In the genomic region with DNA sequence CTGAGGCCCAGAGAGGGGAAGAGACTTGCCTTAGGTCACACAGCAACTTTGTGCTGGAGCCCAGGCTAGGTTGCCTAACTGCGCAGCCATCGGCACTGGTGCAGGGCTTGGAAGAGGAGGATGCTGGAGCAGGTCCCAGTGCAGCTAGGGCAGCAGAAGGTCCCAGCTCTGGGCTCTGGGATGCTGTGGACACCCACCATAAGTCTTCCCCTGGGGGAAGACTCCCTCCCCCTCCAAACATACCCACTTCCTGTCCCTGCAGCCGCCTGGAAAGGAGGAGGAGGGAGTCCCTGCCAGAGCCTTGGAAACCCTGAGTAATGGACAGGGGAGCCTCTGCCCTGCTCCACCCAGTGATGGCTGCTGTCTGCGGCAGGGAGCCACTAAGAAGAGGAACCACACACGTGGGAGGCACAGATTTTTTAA, we compare ENCODE assay signal across 8 cellular contexts.
A peak's percentile ranks its signal among the peaks of the same experiment; 100 is the strongest.
DNase-seq lines count a peak whose midpoint lies in the region; ATAC-seq and TF ChIP-seq lines count a peak whose summit lies in the region.

No MANE protein-coding gene starts in this region.

- peaks cover 31% of the 10 kb centered on the region for H3K27me3 ChIP-seq in mesendoderm (ENCODE audit: insufficient read depth, low read length, poor library complexity)
- H3K27me3 ChIP-seq in transverse colon: peaks cover 21% of the 10 kb centered on the region
- H3K27me3 ChIP-seq in trophoblast cell (ENCODE audit: insufficient read depth, low read length): peaks cover 43% of the 10 kb centered on the region

- peaks cover 17% of the 10 kb centered on the region for H3K4me1 Mint-ChIP-seq in activated naive CD8-positive, alpha-beta T cell treated with anti-CD3 and anti-CD28 coated beads, Interleukin-2, amount 50 U/mL, for 24 hours

- H2BK12ac ChIP-seq in trophoblast cell (ENCODE audit: low read length): no peak overlapping the region

- H3K56ac ChIP-seq in mesendoderm (ENCODE audit: low read length): no peak overlapping the region

- H2BK120ac ChIP-seq in mesendoderm (ENCODE audit: low read depth, low read length): no peak overlapping the region
- H2BK120ac ChIP-seq in trophoblast cell (ENCODE audit: insufficient read depth, low read length, poor library complexity): no peak overlapping the region

- no peak overlapping the region for H2AK5ac ChIP-seq in mesendoderm (ENCODE audit: low read length)
- no peak overlapping the region for H2AK5ac ChIP-seq in trophoblast cell (ENCODE audit: low read length)

- no CpG with 5 or more reads among the region's 5 CpGs for WGBS in mesendoderm (ENCODE audit: extremely low coverage, insufficient coverage, low lambda C conversion rate)
- WGBS in transverse colon (ENCODE audit: low coverage in 1 of 2), 2 donors: 0 to 9% methylated on average over 2 to 5 of the region's 5 CpGs
- WGBS in trophoblast cell (ENCODE audit: extremely low coverage, insufficient coverage, insufficient read length): no CpG with 5 or more reads among the region's 5 CpGs

- ATAC-seq in activated naive CD8-positive, alpha-beta T cell treated with anti-CD3 and anti-CD28 coated beads, Interleukin-2, amount 50 U/mL, for 24 hours: peak; percentile 91
- ATAC-seq in GM18858 (IDR thresholded peaks at IDR 0.05; ENCODE audit: unreplicated experiment): no peak
- no peak for ATAC-seq in GM18520 (IDR thresholded peaks at IDR 0.05; ENCODE audit: unreplicated experiment)

- in situ Hi-C loops in transverse colon (cut with MboI; ENCODE audit: low pct_ligation_motif_present in 1 of 4, low pct_unique_long_range_greater_than_20kb in 1 of 4, low sequenced_read_pairs in 3 of 4): loop anchor here in 2 of 4 donors (10.0 kb wide), 1 partner anchor 166 kb away; no protein-coding TSS in a partner anchor

- no peaks in the 10 kb centered on the region for H3K9me3 Mint-ChIP-seq in activated naive CD8-positive, alpha-beta T cell treated with anti-CD3 and anti-CD28 coated beads, Interleukin-2, amount 50 U/mL, for 24 hours

- H4K12ac ChIP-seq in trophoblast cell (ENCODE audit: low read depth, low read length): no peak overlapping the region

- intact Hi-C loops in transverse colon (cut with DNase I; ENCODE audit: low total_unique reads): loop anchor here (5.0 kb wide), 1 partner anchor 73 kb away; no protein-coding TSS in a partner anchor

- H3K4me2 ChIP-seq in mesendoderm (ENCODE audit: low read length) (no peak overlapping the region), trophoblast cell (ENCODE audit: low read length) (no peak overlapping the region)

- H3K36me3 ChIP-seq in mesendoderm (ENCODE audit: control insufficient read depth, insufficient read depth, low read length) (no peaks in the 10 kb centered on the region), transverse colon (no peaks in the 10 kb centered on the region), trophoblast cell (ENCODE audit: control insufficient read depth in 1 of 2, insufficient read depth in 2 of 2, low read length in 2 of 2) (no peaks in the 10 kb centered on the region)

- H3K27ac Mint-ChIP-seq in activated naive CD8-positive, alpha-beta T cell treated with anti-CD3 and anti-CD28 coated beads, Interleukin-2, amount 50 U/mL, for 24 hours: no peak overlapping the region

- H2BK15ac ChIP-seq in mesendoderm (replicated peaks; ENCODE audit: low read depth): no peak overlapping the region

- no peaks in the 10 kb centered on the region for H3K79me1 ChIP-seq in mesendoderm (ENCODE audit: low read length)
- H3K79me1 ChIP-seq in trophoblast cell (ENCODE audit: low read length): no peaks in the 10 kb centered on the region

- H2BK5ac ChIP-seq in mesendoderm (ENCODE audit: low read length) (no peak overlapping the region), trophoblast cell (ENCODE audit: low read depth, low read length, poor library complexity) (no peak overlapping the region)

- no peak overlapping the region for H3K4ac ChIP-seq in mesendoderm (ENCODE audit: low read depth, low read length)
- H3K4ac ChIP-seq in trophoblast cell (ENCODE audit: low read depth, low read length): no peak overlapping the region

- no peak overlapping the region for H4K5ac ChIP-seq in mesendoderm (ENCODE audit: low read length)

- no peak overlapping the region for H3K27ac ChIP-seq in mesendoderm (ENCODE audit: low read depth, low read length)
- H3K27ac ChIP-seq in transverse colon: peak overlapping the region; percentile 75 to 85 (median 82)
- no peak overlapping the region for H3K27ac ChIP-seq in trophoblast cell (ENCODE audit: low read depth, low read length)

- H3K23ac ChIP-seq in mesendoderm (ENCODE audit: low read length) (no peak overlapping the region), trophoblast cell (ENCODE audit: low read length) (no peak overlapping the region)

- H2AFZ ChIP-seq in trophoblast cell (ENCODE audit: insufficient read depth, low read length, poor library complexity): no peak overlapping the region

- H4K91ac ChIP-seq in trophoblast cell (ENCODE audit: low read depth, low read length): no peak overlapping the region

- H4K8ac ChIP-seq in mesendoderm (ENCODE audit: low read depth, low read length): no peak overlapping the region
- H4K8ac ChIP-seq in trophoblast cell (ENCODE audit: low read depth, low read length): no peak overlapping the region

- peak; percentile 27 for DNase-seq in AG09309 (ENCODE audit: low read depth)
- peak; percentile 16 for DNase-seq in HT1080 (ENCODE audit: low read depth)
- DNase-seq in activated naive CD8-positive, alpha-beta T cell treated with anti-CD3 and anti-CD28 coated beads, Interleukin-2, amount 50 U/mL, for 24 hours: peak; percentile 67
- DNase-seq in mesendoderm: peak; percentile 66
- peak; percentile 35 for DNase-seq in transverse colon
- DNase-seq in trophoblast cell: no peak

- H3K4me1 ChIP-seq in mesendoderm (ENCODE audit: control insufficient read depth, low read depth, low read length): peaks cover 2% of the 10 kb centered on the region
- peaks cover 13 to 44% (median 29%) of the 10 kb centered on the region in 4 donors for H3K4me1 ChIP-seq in transverse colon
- peaks cover 7% of the 10 kb centered on the region in 2 experiments for H3K4me1 ChIP-seq in trophoblast cell (ENCODE audit: control insufficient read depth in 1 of 2, insufficient read depth in 2 of 2, low read length in 2 of 2)

- H3K14ac ChIP-seq in trophoblast cell (ENCODE audit: low read length): no peak overlapping the region

- TF ChIP-seq CTCF in AG09309 (IDR thresholded peaks at IDR 0.05; ENCODE audit: control insufficient read depth, insufficient read depth, low read depth, low read length, missing control alignments) (no peak), transverse colon (IDR thresholded peaks at IDR 0.05) (no peak)

- H3K4me3 ChIP-seq in AG09309 (ENCODE audit: control insufficient read depth, low read depth, low read length) (no peak overlapping the region; the same call in 1 of the 2 replicates), mesendoderm (ENCODE audit: low read length) (no peak overlapping the region), transverse colon (no peak overlapping the region), trophoblast cell (ENCODE audit: low read depth, low read length) (no peak overlapping the region)

- no peak for TF ChIP-seq EP300 in transverse colon (IDR thresholded peaks at IDR 0.05; ENCODE audit: low read depth)

- H3K4me3 Mint-ChIP-seq in activated naive CD8-positive, alpha-beta T cell treated with anti-CD3 and anti-CD28 coated beads, Interleukin-2, amount 50 U/mL, for 24 hours: peak overlapping the region; percentile 61

- H3K18ac ChIP-seq in mesendoderm (ENCODE audit: low read length) (no peak overlapping the region), trophoblast cell (ENCODE audit: low read length) (no peak overlapping the region)

- H3K9ac ChIP-seq in mesendoderm (ENCODE audit: low read length): no peak overlapping the region
- H3K9ac ChIP-seq in trophoblast cell (ENCODE audit: low read length): no peak overlapping the region

- H3K79me2 ChIP-seq in mesendoderm (ENCODE audit: control insufficient read depth, insufficient read depth, low read length) (no peaks in the 10 kb centered on the region), trophoblast cell (ENCODE audit: control insufficient read depth, insufficient read depth, low read length, poor library complexity) (no peaks in the 10 kb centered on the region)

- no peaks in the 10 kb centered on the region for H3K36me3 Mint-ChIP-seq in activated naive CD8-positive, alpha-beta T cell treated with anti-CD3 and anti-CD28 coated beads, Interleukin-2, amount 50 U/mL, for 24 hours (ENCODE audit: low read depth)

- H3K9me3 ChIP-seq in transverse colon (no peaks in the 10 kb centered on the region), trophoblast cell (ENCODE audit: insufficient read depth, low read depth, low read length) (peaks cover 2% of the 10 kb centered on the region)

- H3K27me3 Mint-ChIP-seq in activated naive CD8-positive, alpha-beta T cell treated with anti-CD3 and anti-CD28 coated beads, Interleukin-2, amount 50 U/mL, for 24 hours: peaks cover 33% of the 10 kb centered on the region

- no peak for TF ChIP-seq POLR2A in transverse colon (IDR thresholded peaks at IDR 0.05)

Comparison
In these comparisons a context has a peak if more than half of its experiments do, and no peak if none do; other contexts are left out.
1. DNase-seq: peak in AG09309 (single experiment), HT1080 (single experiment), activated naive CD8-positive, alpha-beta T cell treated with anti-CD3 and anti-CD28 coated beads, Interleukin-2, amount 50 U/mL, for 24 hours (single experiment), mesendoderm (single experiment) and transverse colon (single experiment); none in trophoblast cell (0 of 2).
2. H3K27ac ChIP-seq: peak in transverse colon (4 of 4); none in mesendoderm (single experiment) and trophoblast cell (single experiment).